1 cellular context compared by ENCODE assay signal in the genomic region with DNA sequence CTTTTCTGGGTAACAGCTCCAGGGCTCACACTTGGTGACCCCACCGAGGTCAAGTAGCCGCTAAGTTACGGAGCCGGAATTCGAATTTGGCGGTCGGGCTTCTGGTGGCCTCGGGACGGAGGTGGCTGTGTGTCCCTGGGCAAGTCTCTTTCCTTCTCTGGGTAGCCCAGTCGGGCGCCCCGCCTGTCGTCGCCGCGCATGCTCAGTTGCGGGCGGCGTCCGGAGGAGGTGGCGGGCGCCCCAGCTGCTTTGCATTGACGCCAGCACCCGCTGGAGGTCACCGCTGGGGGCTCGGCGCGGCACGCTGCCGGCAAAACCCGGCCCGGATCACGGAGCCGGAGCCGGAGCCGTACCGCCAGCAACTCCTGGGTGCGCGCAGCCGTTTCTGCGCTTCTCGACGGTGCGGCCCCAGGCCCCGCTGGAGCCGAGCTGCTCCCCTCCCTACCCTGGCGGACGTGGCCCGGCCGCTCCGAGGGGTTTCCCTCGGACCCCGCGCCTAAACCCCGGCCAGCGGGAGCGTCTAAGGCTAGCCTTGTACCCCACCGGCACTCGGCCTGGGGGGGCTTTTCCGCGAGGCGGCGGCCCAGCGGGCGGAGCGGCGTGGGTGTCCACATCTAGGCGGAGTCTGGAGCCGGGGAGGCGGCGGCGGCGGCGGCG.
A peak's percentile ranks its signal among the peaks of the same experiment; 100 is the strongest.
TF ChIP-seq lines count a peak whose summit lies in the region.

No MANE protein-coding gene starts in this region.

TF ChIP-seq in K562, 482 proteins besides CTCF, POLR2A, EP300 and RAD21 (continued from another document and continues in another):
- TF ChIP-seq, protein P1, sequence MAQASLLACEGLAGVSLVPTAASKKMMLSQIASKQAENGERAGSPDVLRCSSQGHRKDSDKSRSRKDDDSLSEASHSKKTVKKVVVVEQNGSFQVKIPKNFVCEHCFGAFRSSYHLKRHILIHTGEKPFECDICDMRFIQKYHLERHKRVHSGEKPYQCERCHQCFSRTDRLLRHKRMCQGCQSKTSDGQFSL (CRISPR knock-in tag; IDR thresholded peaks at IDR 0.05): peak; percentile 92
- TF ChIP-seq, protein P1 (tag; IDR thresholded peaks at IDR 0.05): peak in 1 of 2 experiments; percentile 84; a peak in 2 of 4 replicates
- 0 out of 2 replicates have a peak, but pooled peaks have one; percentile 28 for TF ChIP-seq PTBP1 (IDR thresholded peaks at IDR 0.05; ENCODE audit: low read depth, low read length)
- peak; percentile 74 for TF ChIP-seq ARHGAP35 (IDR thresholded peaks at IDR 0.05; ENCODE audit: partially characterized antibody)
- no peak for TF ChIP-seq HMG20B (CRISPR knock-in tag; IDR thresholded peaks at IDR 0.05)
- no peak for TF ChIP-seq KAT2B (IDR thresholded peaks at IDR 0.05; ENCODE audit: low read depth, low read length)
- peak; percentile 96 for TF ChIP-seq TOE1 (IDR thresholded peaks at IDR 0.05; ENCODE audit: borderline replicate concordance)
- TF ChIP-seq TOE1 (CRISPR knock-in tag; IDR thresholded peaks at IDR 0.05; ENCODE audit: borderline replicate concordance, low read depth): no peak
- TF ChIP-seq, protein P2, sequence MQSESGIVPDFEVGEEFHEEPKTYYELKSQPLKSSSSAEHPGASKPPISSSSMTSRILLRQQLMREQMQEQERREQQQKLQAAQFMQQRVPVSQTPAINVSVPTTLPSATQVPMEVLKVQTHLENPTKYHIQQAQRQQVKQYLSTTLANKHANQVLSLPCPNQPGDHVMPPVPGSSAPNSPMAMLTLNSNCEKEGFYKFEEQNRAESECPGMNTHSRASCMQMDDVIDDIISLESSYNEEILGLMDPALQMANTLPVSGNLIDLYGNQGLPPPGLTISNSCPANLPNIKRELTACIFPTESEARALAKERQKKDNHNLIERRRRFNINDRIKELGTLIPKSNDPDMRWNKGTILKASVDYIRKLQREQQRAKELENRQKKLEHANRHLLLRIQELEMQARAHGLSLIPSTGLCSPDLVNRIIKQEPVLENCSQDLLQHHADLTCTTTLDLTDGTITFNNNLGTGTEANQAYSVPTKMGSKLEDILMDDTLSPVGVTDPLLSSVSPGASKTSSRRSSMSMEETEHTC (IDR thresholded peaks at IDR 0.05): 0 out of 2 replicates have a peak, but pooled peaks have one; percentile 15
- TF ChIP-seq, protein P3, sequence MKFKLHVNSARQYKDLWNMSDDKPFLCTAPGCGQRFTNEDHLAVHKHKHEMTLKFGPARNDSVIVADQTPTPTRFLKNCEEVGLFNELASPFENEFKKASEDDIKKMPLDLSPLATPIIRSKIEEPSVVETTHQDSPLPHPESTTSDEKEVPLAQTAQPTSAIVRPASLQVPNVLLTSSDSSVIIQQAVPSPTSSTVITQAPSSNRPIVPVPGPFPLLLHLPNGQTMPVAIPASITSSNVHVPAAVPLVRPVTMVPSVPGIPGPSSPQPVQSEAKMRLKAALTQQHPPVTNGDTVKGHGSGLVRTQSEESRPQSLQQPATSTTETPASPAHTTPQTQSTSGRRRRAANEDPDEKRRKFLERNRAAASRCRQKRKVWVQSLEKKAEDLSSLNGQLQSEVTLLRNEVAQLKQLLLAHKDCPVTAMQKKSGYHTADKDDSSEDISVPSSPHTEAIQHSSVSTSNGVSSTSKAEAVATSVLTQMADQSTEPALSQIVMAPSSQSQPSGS (CRISPR knock-in tag; IDR thresholded peaks at IDR 0.05): no peak
- TF ChIP-seq CTBP1 (IDR thresholded peaks at IDR 0.05; ENCODE audit: borderline replicate concordance): peak; percentile 99
- TF ChIP-seq PPARD (CRISPR knock-in tag; IDR thresholded peaks at IDR 0.05): no peak
- TF ChIP-seq SOX6 (IDR thresholded peaks at IDR 0.05): peak; percentile 57; the same call in 1 of the 2 replicates
- no peak for TF ChIP-seq ARID2 (IDR thresholded peaks at IDR 0.05)
- TF ChIP-seq COPS2 (conservative IDR thresholded peaks at IDR 0.05): no peak
- peak; percentile 43 for TF ChIP-seq SIN3B (IDR thresholded peaks at IDR 0.05; ENCODE audit: low read depth)
- TF ChIP-seq, protein P4, sequence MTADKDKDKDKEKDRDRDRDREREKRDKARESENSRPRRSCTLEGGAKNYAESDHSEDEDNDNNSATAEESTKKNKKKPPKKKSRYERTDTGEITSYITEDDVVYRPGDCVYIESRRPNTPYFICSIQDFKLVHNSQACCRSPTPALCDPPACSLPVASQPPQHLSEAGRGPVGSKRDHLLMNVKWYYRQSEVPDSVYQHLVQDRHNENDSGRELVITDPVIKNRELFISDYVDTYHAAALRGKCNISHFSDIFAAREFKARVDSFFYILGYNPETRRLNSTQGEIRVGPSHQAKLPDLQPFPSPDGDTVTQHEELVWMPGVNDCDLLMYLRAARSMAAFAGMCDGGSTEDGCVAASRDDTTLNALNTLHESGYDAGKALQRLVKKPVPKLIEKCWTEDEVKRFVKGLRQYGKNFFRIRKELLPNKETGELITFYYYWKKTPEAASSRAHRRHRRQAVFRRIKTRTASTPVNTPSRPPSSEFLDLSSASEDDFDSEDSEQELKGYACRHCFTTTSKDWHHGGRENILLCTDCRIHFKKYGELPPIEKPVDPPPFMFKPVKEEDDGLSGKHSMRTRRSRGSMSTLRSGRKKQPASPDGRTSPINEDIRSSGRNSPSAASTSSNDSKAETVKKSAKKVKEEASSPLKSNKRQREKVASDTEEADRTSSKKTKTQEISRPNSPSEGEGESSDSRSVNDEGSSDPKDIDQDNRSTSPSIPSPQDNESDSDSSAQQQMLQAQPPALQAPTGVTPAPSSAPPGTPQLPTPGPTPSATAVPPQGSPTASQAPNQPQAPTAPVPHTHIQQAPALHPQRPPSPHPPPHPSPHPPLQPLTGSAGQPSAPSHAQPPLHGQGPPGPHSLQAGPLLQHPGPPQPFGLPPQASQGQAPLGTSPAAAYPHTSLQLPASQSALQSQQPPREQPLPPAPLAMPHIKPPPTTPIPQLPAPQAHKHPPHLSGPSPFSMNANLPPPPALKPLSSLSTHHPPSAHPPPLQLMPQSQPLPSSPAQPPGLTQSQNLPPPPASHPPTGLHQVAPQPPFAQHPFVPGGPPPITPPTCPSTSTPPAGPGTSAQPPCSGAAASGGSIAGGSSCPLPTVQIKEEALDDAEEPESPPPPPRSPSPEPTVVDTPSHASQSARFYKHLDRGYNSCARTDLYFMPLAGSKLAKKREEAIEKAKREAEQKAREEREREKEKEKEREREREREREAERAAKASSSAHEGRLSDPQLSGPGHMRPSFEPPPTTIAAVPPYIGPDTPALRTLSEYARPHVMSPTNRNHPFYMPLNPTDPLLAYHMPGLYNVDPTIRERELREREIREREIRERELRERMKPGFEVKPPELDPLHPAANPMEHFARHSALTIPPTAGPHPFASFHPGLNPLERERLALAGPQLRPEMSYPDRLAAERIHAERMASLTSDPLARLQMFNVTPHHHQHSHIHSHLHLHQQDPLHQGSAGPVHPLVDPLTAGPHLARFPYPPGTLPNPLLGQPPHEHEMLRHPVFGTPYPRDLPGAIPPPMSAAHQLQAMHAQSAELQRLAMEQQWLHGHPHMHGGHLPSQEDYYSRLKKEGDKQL (CRISPR knock-in tag; IDR thresholded peaks at IDR 0.05; ENCODE audit: borderline replicate concordance): no peak
- TF ChIP-seq ASH1L (IDR thresholded peaks at IDR 0.05; ENCODE audit: borderline replicate concordance, low read depth, partially characterized antibody): no peak
- TF ChIP-seq, protein P5, sequence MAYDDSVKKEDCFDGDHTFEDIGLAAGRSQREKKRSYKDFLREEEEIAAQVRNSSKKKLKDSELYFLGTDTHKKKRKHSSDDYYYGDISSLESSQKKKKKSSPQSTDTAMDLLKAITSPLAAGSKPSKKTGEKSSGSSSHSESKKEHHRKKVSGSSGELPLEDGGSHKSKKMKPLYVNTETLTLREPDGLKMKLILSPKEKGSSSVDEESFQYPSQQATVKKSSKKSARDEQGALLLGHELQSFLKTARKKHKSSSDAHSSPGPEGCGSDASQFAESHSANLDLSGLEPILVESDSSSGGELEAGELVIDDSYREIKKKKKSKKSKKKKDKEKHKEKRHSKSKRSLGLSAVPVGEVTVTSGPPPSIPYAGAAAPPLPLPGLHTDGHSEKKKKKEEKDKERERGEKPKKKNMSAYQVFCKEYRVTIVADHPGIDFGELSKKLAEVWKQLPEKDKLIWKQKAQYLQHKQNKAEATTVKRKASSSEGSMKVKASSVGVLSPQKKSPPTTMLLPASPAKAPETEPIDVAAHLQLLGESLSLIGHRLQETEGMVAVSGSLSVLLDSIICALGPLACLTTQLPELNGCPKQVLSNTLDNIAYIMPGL (CRISPR knock-in tag; IDR thresholded peaks at IDR 0.05): peak; percentile 77
- TF ChIP-seq ZNF239 (CRISPR knock-in tag; IDR thresholded peaks at IDR 0.05): no peak
- no peak for TF ChIP-seq TRIM28 (IDR thresholded peaks at IDR 0.05)
- TF ChIP-seq POLR2B (IDR thresholded peaks at IDR 0.05; ENCODE audit: low read depth, partially characterized antibody): no peak
- TF ChIP-seq RFX1 (IDR thresholded peaks at IDR 0.05): no peak
- TF ChIP-seq KDM5B (IDR thresholded peaks at IDR 0.05; ENCODE audit: insufficient replicate concordance, low read depth, low read length): peak; percentile 46
- TF ChIP-seq HMG20A (CRISPR knock-in tag; conservative IDR thresholded peaks at IDR 0.05): no peak
- TF ChIP-seq, protein P6, sequence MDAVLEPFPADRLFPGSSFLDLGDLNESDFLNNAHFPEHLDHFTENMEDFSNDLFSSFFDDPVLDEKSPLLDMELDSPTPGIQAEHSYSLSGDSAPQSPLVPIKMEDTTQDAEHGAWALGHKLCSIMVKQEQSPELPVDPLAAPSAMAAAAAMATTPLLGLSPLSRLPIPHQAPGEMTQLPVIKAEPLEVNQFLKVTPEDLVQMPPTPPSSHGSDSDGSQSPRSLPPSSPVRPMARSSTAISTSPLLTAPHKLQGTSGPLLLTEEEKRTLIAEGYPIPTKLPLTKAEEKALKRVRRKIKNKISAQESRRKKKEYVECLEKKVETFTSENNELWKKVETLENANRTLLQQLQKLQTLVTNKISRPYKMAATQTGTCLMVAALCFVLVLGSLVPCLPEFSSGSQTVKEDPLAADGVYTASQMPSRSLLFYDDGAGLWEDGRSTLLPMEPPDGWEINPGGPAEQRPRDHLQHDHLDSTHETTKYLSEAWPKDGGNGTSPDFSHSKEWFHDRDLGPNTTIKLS (IDR thresholded peaks at IDR 0.05; ENCODE audit: borderline replicate concordance, low read depth): peak; percentile 32; the same call in 1 of the 2 replicates
- TF ChIP-seq NR1H2 (CRISPR knock-in tag; IDR thresholded peaks at IDR 0.05): no peak
- TF ChIP-seq, protein P7, sequence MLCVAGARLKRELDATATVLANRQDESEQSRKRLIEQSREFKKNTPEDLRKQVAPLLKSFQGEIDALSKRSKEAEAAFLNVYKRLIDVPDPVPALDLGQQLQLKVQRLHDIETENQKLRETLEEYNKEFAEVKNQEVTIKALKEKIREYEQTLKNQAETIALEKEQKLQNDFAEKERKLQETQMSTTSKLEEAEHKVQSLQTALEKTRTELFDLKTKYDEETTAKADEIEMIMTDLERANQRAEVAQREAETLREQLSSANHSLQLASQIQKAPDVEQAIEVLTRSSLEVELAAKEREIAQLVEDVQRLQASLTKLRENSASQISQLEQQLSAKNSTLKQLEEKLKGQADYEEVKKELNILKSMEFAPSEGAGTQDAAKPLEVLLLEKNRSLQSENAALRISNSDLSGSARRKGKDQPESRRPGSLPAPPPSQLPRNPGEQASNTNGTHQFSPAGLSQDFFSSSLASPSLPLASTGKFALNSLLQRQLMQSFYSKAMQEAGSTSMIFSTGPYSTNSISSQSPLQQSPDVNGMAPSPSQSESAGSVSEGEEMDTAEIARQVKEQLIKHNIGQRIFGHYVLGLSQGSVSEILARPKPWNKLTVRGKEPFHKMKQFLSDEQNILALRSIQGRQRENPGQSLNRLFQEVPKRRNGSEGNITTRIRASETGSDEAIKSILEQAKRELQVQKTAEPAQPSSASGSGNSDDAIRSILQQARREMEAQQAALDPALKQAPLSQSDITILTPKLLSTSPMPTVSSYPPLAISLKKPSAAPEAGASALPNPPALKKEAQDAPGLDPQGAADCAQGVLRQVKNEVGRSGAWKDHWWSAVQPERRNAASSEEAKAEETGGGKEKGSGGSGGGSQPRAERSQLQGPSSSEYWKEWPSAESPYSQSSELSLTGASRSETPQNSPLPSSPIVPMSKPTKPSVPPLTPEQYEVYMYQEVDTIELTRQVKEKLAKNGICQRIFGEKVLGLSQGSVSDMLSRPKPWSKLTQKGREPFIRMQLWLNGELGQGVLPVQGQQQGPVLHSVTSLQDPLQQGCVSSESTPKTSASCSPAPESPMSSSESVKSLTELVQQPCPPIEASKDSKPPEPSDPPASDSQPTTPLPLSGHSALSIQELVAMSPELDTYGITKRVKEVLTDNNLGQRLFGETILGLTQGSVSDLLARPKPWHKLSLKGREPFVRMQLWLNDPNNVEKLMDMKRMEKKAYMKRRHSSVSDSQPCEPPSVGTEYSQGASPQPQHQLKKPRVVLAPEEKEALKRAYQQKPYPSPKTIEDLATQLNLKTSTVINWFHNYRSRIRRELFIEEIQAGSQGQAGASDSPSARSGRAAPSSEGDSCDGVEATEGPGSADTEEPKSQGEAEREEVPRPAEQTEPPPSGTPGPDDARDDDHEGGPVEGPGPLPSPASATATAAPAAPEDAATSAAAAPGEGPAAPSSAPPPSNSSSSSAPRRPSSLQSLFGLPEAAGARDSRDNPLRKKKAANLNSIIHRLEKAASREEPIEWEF (CRISPR knock-in tag; IDR thresholded peaks at IDR 0.05): no peak
- peak; percentile 84; the same call in 1 of the 2 replicates for TF ChIP-seq SP1 (CRISPR knock-in tag; IDR thresholded peaks at IDR 0.05)
- TF ChIP-seq, protein P8, sequence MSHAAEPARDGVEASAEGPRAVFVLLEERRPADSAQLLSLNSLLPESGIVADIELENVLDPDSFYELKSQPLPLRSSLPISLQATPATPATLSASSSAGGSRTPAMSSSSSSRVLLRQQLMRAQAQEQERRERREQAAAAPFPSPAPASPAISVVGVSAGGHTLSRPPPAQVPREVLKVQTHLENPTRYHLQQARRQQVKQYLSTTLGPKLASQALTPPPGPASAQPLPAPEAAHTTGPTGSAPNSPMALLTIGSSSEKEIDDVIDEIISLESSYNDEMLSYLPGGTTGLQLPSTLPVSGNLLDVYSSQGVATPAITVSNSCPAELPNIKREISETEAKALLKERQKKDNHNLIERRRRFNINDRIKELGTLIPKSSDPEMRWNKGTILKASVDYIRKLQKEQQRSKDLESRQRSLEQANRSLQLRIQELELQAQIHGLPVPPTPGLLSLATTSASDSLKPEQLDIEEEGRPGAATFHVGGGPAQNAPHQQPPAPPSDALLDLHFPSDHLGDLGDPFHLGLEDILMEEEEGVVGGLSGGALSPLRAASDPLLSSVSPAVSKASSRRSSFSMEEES (CRISPR knock-in tag; IDR thresholded peaks at IDR 0.05): no peak
- no peak for TF ChIP-seq JUNB (CRISPR knock-in tag; conservative IDR thresholded peaks at IDR 0.05)
- TF ChIP-seq U2AF1 (optimal IDR thresholded peaks at IDR 0.05; ENCODE audit: low read depth, low read length): peak; percentile 99
- TF ChIP-seq ETV6 (IDR thresholded peaks at IDR 0.05; ENCODE audit: borderline replicate concordance in 1 of 2, low read depth in 2 of 2, low read length in 1 of 2): no peak
- TF ChIP-seq ETV6 (CRISPR knock-in tag; IDR thresholded peaks at IDR 0.05; ENCODE audit: borderline replicate concordance): 0 out of 2 replicates have a peak, but pooled peaks have one; percentile 48
